Comparison of ENCODE assay signal across 14 cellular contexts in genomic region chr17:72393553-72393952, GRCh38.
DNase-seq lines count a peak whose midpoint lies in the region; ATAC-seq and TF ChIP-seq lines count a peak whose summit lies in the region.
"Had no signal": no experiment of that assay in that cellular context is flagged by ENCODE, and none has a peak within 500 bp of the region (broad histone marks: within the 10 kb centered on the region; RNA-seq: fewer than 3 reads in every experiment).

No MANE protein-coding gene starts in this region.

- no peak overlapping the region for H3K27ac ChIP-seq in WERI-Rb-1
- H3K27ac ChIP-seq: skin epidermis had no signal

- H3K9me3 ChIP-seq in mucosa of descending colon (no peaks in the 10 kb centered on the region), WERI-Rb-1 (ENCODE audit: severe bottlenecking) (no peaks in the 10 kb centered on the region)

- ATAC-seq in mucosa of descending colon (peak; percentile 9), HG03139 (IDR thresholded peaks at IDR 0.05; ENCODE audit: unreplicated experiment) (no peak), HG03469 (IDR thresholded peaks at IDR 0.05; ENCODE audit: unreplicated experiment) (no peak)

- H3K4me3 ChIP-seq in cardiac fibroblast (replicated peaks in 1 of 2; ENCODE audit: low read depth in 2 of 2, low read length in 2 of 2) (no peak overlapping the region), mucosa of descending colon (no peak overlapping the region), WERI-Rb-1 (ENCODE audit: low read depth, low read length) (no peak overlapping the region)
- H3K4me3 ChIP-seq: skin epidermis had no signal

- in situ Hi-C loops in Caki2 (cut with HindIII; ENCODE audit: low pct_unique_long_range_greater_than_20kb, low sequenced_read_pairs), result no loop called here

- H3K27me3 ChIP-seq in WERI-Rb-1 (ENCODE audit: insufficient read depth, low read depth, severe bottlenecking), result no peaks in the 10 kb centered on the region

- DNase-seq in Caki2 (ENCODE audit: low read depth), result peak; percentile 79
- DNase-seq in NCI-H226, result peak; percentile 88
- DNase-seq in cardiac fibroblast (ENCODE audit: low read depth in 2 of 2), result peak; percentile 39 to 84
- no peak for DNase-seq in mucosa of descending colon
- no peak for DNase-seq in NCI-H1417 treated with DMSO at 0.1 percent for 48 hours (lab: John Stamatoyannopoulos, UW)
- DNase-seq in WERI-Rb-1, result no peak
- DNase-seq: activated naive CD8-positive, alpha-beta T cell treated with anti-CD3 and anti-CD28 coated beads, Interleukin-2, amount 10 ng/mL, durations not matched to agents 7 days and 5 days; COR-L47; effector CD4-positive, alpha-beta T cell; NK-92 treated with Interleukin-12 subunit alpha and Interleukin-12 subunit beta, amount 100 ng/mL, for 24 hours; T-helper 2 cell had no signal

- no peak for TF ChIP-seq CTCF in cardiac fibroblast (IDR thresholded peaks at IDR 0.05; ENCODE audit: low read depth, low read length)
- TF ChIP-seq CTCF in mucosa of descending colon (IDR thresholded peaks at IDR 0.05), result no peak
- no peak for TF ChIP-seq CTCF in WERI-Rb-1 (IDR thresholded peaks at IDR 0.05; ENCODE audit: low read depth, low read length)

- H3K4me1 ChIP-seq in mucosa of descending colon (ENCODE audit: low read depth), result no peaks in the 10 kb centered on the region

- intact Hi-C loops in mucosa of descending colon (cut with DNase I, micrococcal nuclease), result no loop called here

- H3K36me3 ChIP-seq in mucosa of descending colon (ENCODE audit: low read depth), result no peaks in the 10 kb centered on the region
- H3K36me3 ChIP-seq in WERI-Rb-1, result no peaks in the 10 kb centered on the region

Comparison
In these comparisons a context has a peak if more than half of its experiments do, and no peak if none do; other contexts are left out.
1. DNase-seq: peak in Caki2 (single experiment), NCI-H226 (single experiment) and cardiac fibroblast (2 of 2); none in mucosa of descending colon (0 of 3), NCI-H1417 treated with DMSO at 0.1 percent for 48 hours (single experiment) and WERI-Rb-1 (single experiment).